33 cellular contexts compared by ENCODE assay signal in genomic region chr1:98018074-98018473, GRCh38.
"Had no signal": no experiment of that assay in that cellular context is flagged by ENCODE, and none has a peak within 500 bp of the region (broad histone marks: within the 10 kb centered on the region; RNA-seq: fewer than 3 reads in every experiment).

No MANE protein-coding gene starts in this region.

- ATAC-seq: activated naive CD4-positive, alpha-beta T cell treated with anti-CD3 and anti-CD28 coated beads, Interleukin-2, amount 50 U/mL, for 72 hours; activated naive CD8-positive, alpha-beta T cell treated with anti-CD3 and anti-CD28 coated beads, Interleukin-2, amount 50 U/mL, for 24 hours; activated T-cell treated with anti-CD3 and anti-CD28 coated beads, Interleukin-2, amount 50 U/mL, for 4 hours; activated T-helper 17 cell treated with anti-CD3 and anti-CD28 coated beads, Interleukin-2, amount 50 U/mL, for 72 hours; body of pancreas had no signal

- FAIRE-seq: astrocyte, bronchial epithelial cell had no signal

- H3K36me3 ChIP-seq: adrenal gland, ascending aorta, brain microvascular endothelial cell, breast epithelium, cardiac muscle cell had no signal

- H3K27me3 ChIP-seq: adrenal gland, ascending aorta, body of pancreas, brain microvascular endothelial cell, breast epithelium, cardiac muscle cell had no signal

- DNase-seq: activated effector memory CD4-positive, alpha-beta T cell treated with anti-CD3 and anti-CD28 coated beads, Interleukin-2, amount 50 U/mL, for 16 hours; activated effector memory CD4-positive, alpha-beta T cell treated with Interleukin-2 at 50 U/mL for 16 hours; activated gamma-delta T cell; activated gamma-delta T cell treated with Interleukin-2 at 50 U/mL for 16 hours; activated naive CD4-positive, alpha-beta T cell; activated naive CD4-positive, alpha-beta T cell treated with anti-CD3 and anti-CD28 coated beads for 36 hours; activated naive CD4-positive, alpha-beta T cell treated with anti-CD3 and anti-CD28 coated beads, Interleukin-2, amount 10 ng/mL, durations not matched to agents 7 days and 5 days; activated naive CD4-positive, alpha-beta T cell treated with Interleukin-2 at 50 U/mL for 16 hours; activated naive CD8-positive, alpha-beta T cell treated with anti-CD3 and anti-CD28 coated beads for 36 hours; activated naive CD8-positive, alpha-beta T cell treated with anti-CD3 and anti-CD28 coated beads, Interleukin-2, amount 10 ng/mL, durations not matched to agents 7 days and 5 days; activated naive CD8-positive, alpha-beta T cell treated with anti-CD3 and anti-CD28 coated beads, Interleukin-2, amount 50 U/mL, for 24 hours; activated T-cell treated with anti-CD3 and anti-CD28 coated beads, Interleukin-2, amount 50 U/mL, for 1 hour; activated T-cell treated with anti-CD3 and anti-CD28 coated beads, Interleukin-2, amount 50 U/mL, for 24 hours; activated T-cell treated with anti-CD3 and anti-CD28 coated beads, Interleukin-2, amount 50 U/mL, for 4 hours; activated T-cell treated with anti-CD3 and anti-CD28 coated beads, Interleukin-2, amount 50 U/mL, for 48 hours; activated T-cell treated with anti-CD3 and anti-CD28 coated beads, Interleukin-2, amount 50 U/mL, for 72 hours; adrenal gland; amniotic stem cell; amygdala; anterior cingulate cortex; aorta; body of pancreas; brain microvascular endothelial cell; caudate nucleus; central memory CD4-positive, alpha-beta T cell; cerebellar nuclear complex had no signal

- H3K27ac ChIP-seq: adrenal gland, ascending aorta, body of pancreas, brain microvascular endothelial cell, breast epithelium, cardiac muscle cell had no signal

- H3K4me3 ChIP-seq: adrenal gland, ascending aorta, body of pancreas, breast epithelium, cardiac muscle cell had no signal

- H3K4me1 ChIP-seq: adrenal gland, ascending aorta, body of pancreas, breast epithelium had no signal

- H3K9me3 ChIP-seq: adrenal gland, ascending aorta, body of pancreas, breast epithelium had no signal
